ENCODE assay signal across 8 cellular contexts in the genomic region with DNA sequence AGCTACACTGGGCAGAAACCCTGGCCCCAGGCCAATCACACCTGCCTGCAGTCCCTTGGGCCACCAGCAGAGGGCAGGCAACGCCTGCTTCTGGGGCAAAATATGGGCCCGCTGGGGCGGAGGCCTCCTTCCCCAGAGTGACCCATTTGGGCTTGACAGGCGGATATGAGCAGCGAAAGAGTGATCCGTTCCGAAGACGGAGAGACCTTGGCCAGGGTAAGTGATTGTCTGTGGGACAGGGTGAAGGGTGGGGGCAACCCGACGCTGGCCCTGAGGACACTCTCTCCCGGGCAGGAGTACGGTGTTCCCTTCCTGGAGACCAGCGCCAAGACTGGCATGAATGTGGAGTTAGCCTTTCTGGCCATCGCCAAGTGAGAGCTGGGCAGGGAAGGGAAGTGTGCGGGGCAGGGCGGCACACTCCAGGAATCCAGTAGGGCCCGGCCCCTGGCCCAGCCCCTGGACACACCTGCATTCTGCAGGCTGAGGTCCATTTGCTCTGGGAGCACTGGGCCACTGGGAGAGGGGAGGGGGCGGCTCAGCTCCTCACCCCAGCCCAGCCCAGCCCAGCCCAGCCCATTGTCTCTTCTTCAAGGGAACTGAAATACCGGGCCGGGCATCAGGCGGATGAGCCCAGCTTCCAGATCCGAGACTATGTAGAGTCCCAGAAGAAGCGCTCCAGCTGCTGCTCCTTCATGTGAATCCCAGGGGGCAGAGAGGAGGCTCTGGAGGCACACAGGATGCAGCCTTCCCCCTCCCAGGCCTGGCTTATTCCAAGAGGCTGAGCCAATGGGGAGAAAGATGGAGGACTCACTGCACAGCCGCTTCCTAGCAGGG. TPM values are rescaled to one million over a fixed set of nuclear protein-coding genes. Genes with fewer than 3 reads are reported as not detected.
A peak's percentile ranks its signal among the peaks of the same experiment; 100 is the strongest.
DNase-seq lines count a peak whose midpoint lies in the region; ATAC-seq and TF ChIP-seq lines count a peak whose summit lies in the region.

No MANE protein-coding gene starts in this region.

- no peaks in the 10 kb centered on the region for H3K36me3 Mint-ChIP-seq in endodermal cell (ENCODE audit: low read depth)
- no peaks in the 10 kb centered on the region for H3K36me3 Mint-ChIP-seq in mesothelial cell of epicardium

- H3K9me3 ChIP-seq in endodermal cell (ENCODE audit: control insufficient read depth, low read length): no peaks in the 10 kb centered on the region

- H3K27ac Mint-ChIP-seq in endodermal cell: no peak overlapping the region
- H3K27ac Mint-ChIP-seq in mesothelial cell of epicardium: peak overlapping the region; percentile 48

- no peak overlapping the region for H3K27ac ChIP-seq in endodermal cell (ENCODE audit: low read depth, low read length)

- DNase-seq in AG08395 (ENCODE audit: low spot score) (peak; percentile 81), GM20000 (ENCODE audit: low spot score) (peak; percentile 80), NCI-H526 (lab: John Stamatoyannopoulos, UW) (peak; percentile 19 to 79), endodermal cell (peak; percentile 99), mesothelial cell of epicardium (ENCODE audit: low spot score in 2 of 2, unreplicated experiment in 2 of 2) (peak; percentile 62 to 96)
- DNase-seq in activated CD8-positive, alpha-beta memory T cell treated with anti-CD3 and anti-CD28 coated beads for 48 hours (ENCODE audit: low read depth in 2 of 3, low spot score in 2 of 3): peak in 2 of 3 experiments; percentile 89 to 93
- peak; percentile 70 to 75 for DNase-seq in stimulated activated CD8-positive, alpha-beta memory T cell treated with anti-CD3 and anti-CD28 coated beads, Interleukin-15, amount 100 ng/mL, for 48 hours (ENCODE audit: low read depth in 2 of 2)

- peak overlapping the region; percentile 28 for H3K4me3 Mint-ChIP-seq in endodermal cell
- peak overlapping the region; percentile 49 for H3K4me3 Mint-ChIP-seq in mesothelial cell of epicardium

- H3K9me3 Mint-ChIP-seq in endodermal cell (no peaks in the 10 kb centered on the region), mesothelial cell of epicardium (no peaks in the 10 kb centered on the region)

- H3K27me3 Mint-ChIP-seq in endodermal cell (ENCODE audit: insufficient read depth) (no peaks in the 10 kb centered on the region), mesothelial cell of epicardium (ENCODE audit: low read depth) (peaks cover 9% of the 10 kb centered on the region)

- TF ChIP-seq CTCF in GM20000 (IDR thresholded peaks at IDR 0.05; ENCODE audit: extremely low read depth, missing control alignments) (peak; percentile 95), endodermal cell (conservative IDR thresholded peaks at IDR 0.05) (peak; percentile 99), mesothelial cell of epicardium (IDR thresholded peaks at IDR 0.05; ENCODE audit: unreplicated experiment) (peak; percentile 99)

- ATAC-seq in HG02870 (IDR thresholded peaks at IDR 0.05; ENCODE audit: unreplicated experiment): no peak

- peak overlapping the region; percentile 57 for H3K4me3 ChIP-seq in endodermal cell (ENCODE audit: low read length)

- WGBS in endodermal cell (ENCODE audit: insufficient coverage in 1 of 2, insufficient read length in 1 of 2), 2 experiments: 37 to 40% methylated on average over 15 to 23 of the region's 24 CpGs

- no peaks in the 10 kb centered on the region for H3K36me3 ChIP-seq in endodermal cell (ENCODE audit: control insufficient read depth, insufficient read depth, low read length)

- peaks cover 33% of the 10 kb centered on the region for H3K4me1 Mint-ChIP-seq in endodermal cell
- peaks cover 24% of the 10 kb centered on the region for H3K4me1 Mint-ChIP-seq in mesothelial cell of epicardium

- peaks cover 26% of the 10 kb centered on the region for H3K4me1 ChIP-seq in endodermal cell (ENCODE audit: control insufficient read depth, insufficient read depth, low read length)

- no peak overlapping the region for H3K9ac ChIP-seq in endodermal cell (ENCODE audit: extremely low read depth, low read length, poor library complexity, severe bottlenecking)

- no peaks in the 10 kb centered on the region for H3K27me3 ChIP-seq in endodermal cell (ENCODE audit: control insufficient read depth, insufficient read depth, low read length, poor library complexity, severe bottlenecking)

RNA-seq across cellular contexts. Expression of a gene that starts 3.5 kb away (rescaled TPM):
- total RNA-seq in endodermal cell (100 to 1,000 TPM; 116 to 138 TPM), mesothelial cell of epicardium (34.4 to 36.2 TPM (median 34.8 TPM) in 3 replicates)
- 82.4 TPM for polyA plus RNA-seq in endodermal cell (2013, experiment 1 of 2)
- 82.8 TPM for polyA plus RNA-seq in endodermal cell (2013, experiment 2 of 2)

RNA-seq across cellular contexts. Expression of a gene that starts 7.9 kb away (rescaled TPM):
- total RNA-seq in endodermal cell (1 to 10 TPM; 6.8 to 8.4 TPM), mesothelial cell of epicardium (0.16 to 0.38 TPM (median 0.24 TPM) in 3 replicates)
- polyA plus RNA-seq in endodermal cell (2013, experiment 1 of 2): 1.8 TPM
- polyA plus RNA-seq in endodermal cell (2013, experiment 2 of 2): 2.0 TPM

RNA-seq across cellular contexts. Expression of a gene that starts 31.2 kb away (rescaled TPM):
- 10 to 100 TPM; 58.3 to 77.3 TPM for total RNA-seq in endodermal cell
- polyA plus RNA-seq in endodermal cell (2013, experiment 1 of 2): 52.6 TPM
- polyA plus RNA-seq in endodermal cell (2013, experiment 2 of 2): 39.7 TPM
- 78.2 to 83.7 TPM (median 83.1 TPM) in 3 replicates for total RNA-seq in mesothelial cell of epicardium

RNA-seq across cellular contexts. Expression of a gene that starts 32.2 kb away (rescaled TPM):
- total RNA-seq in endodermal cell (not detected), mesothelial cell of epicardium (not detected in 3 replicates)
- not detected for polyA plus RNA-seq in endodermal cell (2013, experiment 1 of 2)
- not detected for polyA plus RNA-seq in endodermal cell (2013, experiment 2 of 2)

Comparison
In these comparisons a context has a peak if more than half of its experiments do, and no peak if none do; other contexts are left out.
1. DNase-seq: peak in every context shown above with its lines; median percentile 99 in endodermal cell; 91 in activated CD8-positive, alpha-beta memory T cell treated with anti-CD3 and anti-CD28 coated beads for 48 hours; 81 in AG08395; 80 in GM20000; 79 in mesothelial cell of epicardium; 72 in stimulated activated CD8-positive, alpha-beta memory T cell treated with anti-CD3 and anti-CD28 coated beads, Interleukin-15, amount 100 ng/mL, for 48 hours; 49 in NCI-H526.